19 cellular contexts compared by ENCODE assay signal in genomic region chr3:182139627-182140357, GRCh38.
DNase-seq lines count a peak whose midpoint lies in the region; ATAC-seq and TF ChIP-seq lines count a peak whose summit lies in the region.
"Had no signal": no experiment of that assay in that cellular context is flagged by ENCODE, and none has a peak within 500 bp of the region (broad histone marks: within the 10 kb centered on the region; RNA-seq: fewer than 3 reads in every experiment).

No MANE protein-coding gene starts in this region.

- no peak overlapping the region for H3K4me3 Mint-ChIP-seq in WTC11
- no peak overlapping the region for H3K4me3 Mint-ChIP-seq in nephron progenitor cell
- no peak overlapping the region for H3K4me3 Mint-ChIP-seq in osteocyte (ENCODE audit: unreplicated experiment)
- H3K4me3 Mint-ChIP-seq: activated CD4-positive, alpha-beta memory T cell treated with anti-CD3 and anti-CD28 coated beads, Interleukin-2, amount 10 ng/mL, durations not matched to agents 7 days and 5 days; activated naive CD8-positive, alpha-beta T cell treated with anti-CD3 and anti-CD28 coated beads, Interleukin-2, amount 10 ng/mL, durations not matched to agents 7 days and 5 days; activated T-cell treated with anti-CD3 and anti-CD28 coated beads, Interleukin-2, amount 50 U/mL, for 72 hours had no signal

- ATAC-seq in DND-41 (ENCODE audit: insufficient read depth, low read depth) (peak; percentile 75), WTC11 (peak; percentile 85), HG03045 (IDR thresholded peaks at IDR 0.05; ENCODE audit: unreplicated experiment) (no peak)
- ATAC-seq: activated T-cell treated with anti-CD3 and anti-CD28 coated beads, Interleukin-2, amount 50 U/mL, for 72 hours had no signal

- H3K36me3 Mint-ChIP-seq in WTC11 (no peaks in the 10 kb centered on the region), nephron progenitor cell (ENCODE audit: low read depth) (no peaks in the 10 kb centered on the region), osteocyte (ENCODE audit: unreplicated experiment) (no peaks in the 10 kb centered on the region)
- H3K36me3 Mint-ChIP-seq: activated naive CD8-positive, alpha-beta T cell treated with anti-CD3 and anti-CD28 coated beads, Interleukin-2, amount 10 ng/mL, durations not matched to agents 7 days and 5 days had no signal

- H3K27me3 Mint-ChIP-seq in WTC11 (ENCODE audit: low read depth) (peaks cover 33% of the 10 kb centered on the region), nephron progenitor cell (ENCODE audit: low read depth, poor library complexity) (peaks cover 11% of the 10 kb centered on the region), osteocyte (ENCODE audit: unreplicated experiment) (peaks cover 42% of the 10 kb centered on the region)
- H3K27me3 Mint-ChIP-seq: activated CD4-positive, alpha-beta memory T cell treated with anti-CD3 and anti-CD28 coated beads, Interleukin-2, amount 10 ng/mL, durations not matched to agents 7 days and 5 days; activated naive CD8-positive, alpha-beta T cell treated with anti-CD3 and anti-CD28 coated beads, Interleukin-2, amount 10 ng/mL, durations not matched to agents 7 days and 5 days had no signal

- H3K4me3 ChIP-seq in DND-41 (ENCODE audit: low read depth in 1 of 2, low read length in 2 of 2), result no peak overlapping the region
- H3K4me3 ChIP-seq in MM.1S (ENCODE audit: low read length), result no peak overlapping the region
- H3K4me3 ChIP-seq: breast epithelium, esophagus squamous epithelium, Peyer's patch, thoracic aorta had no signal

- H3K4me2 ChIP-seq in DND-41 (ENCODE audit: insufficient read depth, low read length) (no peak overlapping the region), MM.1S (ENCODE audit: low read depth, low read length) (no peak overlapping the region)

- POLR2A ChIA-PET in WTC11 (lab: Charles Lee), result no interaction called here

- TF ChIP-seq CTCF in DND-41 (IDR thresholded peaks at IDR 0.05; ENCODE audit: borderline replicate concordance, extremely low read depth, low read length, poor library complexity, severe bottlenecking), result peak; percentile 15
- TF ChIP-seq CTCF in MM.1S (IDR thresholded peaks at IDR 0.05; ENCODE audit: low read length), result 0 out of 2 replicates have a peak, but pooled peaks have one; percentile 6
- no peak for TF ChIP-seq CTCF in WTC11 (IDR thresholded peaks at IDR 0.05)
- peak; percentile 14 for TF ChIP-seq CTCF in nephron progenitor cell (IDR thresholded peaks at IDR 0.05)
- no peak for TF ChIP-seq CTCF in osteocyte (IDR thresholded peaks at IDR 0.05)

- H3K9ac ChIP-seq in DND-41 (ENCODE audit: low read depth, low read length), result no peak overlapping the region
- H3K9ac ChIP-seq in MM.1S (ENCODE audit: low read length), result no peak overlapping the region

- H3K4me1 ChIP-seq in DND-41 (ENCODE audit: insufficient read depth, low read length) (0 out of 2 replicates have a peak, but pooled peaks cover 2% of the 10 kb centered on the region), MM.1S (ENCODE audit: low read length) (no peaks in the 10 kb centered on the region)
- H3K4me1 ChIP-seq: breast epithelium, Peyer's patch had no signal

- no peaks in the 10 kb centered on the region for H3K36me3 ChIP-seq in DND-41 (ENCODE audit: insufficient read depth, low read length)
- no peaks in the 10 kb centered on the region for H3K36me3 ChIP-seq in MM.1S (replicated peaks; ENCODE audit: insufficient read depth, low read length)
- H3K36me3 ChIP-seq: breast epithelium, esophagus squamous epithelium, Peyer's patch, thoracic aorta had no signal

- H3K79me2 ChIP-seq in DND-41 (ENCODE audit: insufficient read depth, low read length), result no peaks in the 10 kb centered on the region
- no peaks in the 10 kb centered on the region for H3K79me2 ChIP-seq in MM.1S (ENCODE audit: low read length)

- H3K9me3 Mint-ChIP-seq in WTC11, result no peaks in the 10 kb centered on the region
- H3K9me3 Mint-ChIP-seq in nephron progenitor cell, result no peaks in the 10 kb centered on the region
- H3K9me3 Mint-ChIP-seq in osteocyte (ENCODE audit: unreplicated experiment), result no peaks in the 10 kb centered on the region
- H3K9me3 Mint-ChIP-seq: activated CD4-positive, alpha-beta memory T cell treated with anti-CD3 and anti-CD28 coated beads, Interleukin-2, amount 10 ng/mL, durations not matched to agents 7 days and 5 days; activated naive CD8-positive, alpha-beta T cell treated with anti-CD3 and anti-CD28 coated beads, Interleukin-2, amount 10 ng/mL, durations not matched to agents 7 days and 5 days; activated T-cell treated with anti-CD3 and anti-CD28 coated beads, Interleukin-2, amount 50 U/mL, for 72 hours had no signal

- CTCF ChIA-PET in WTC11 (lab: Charles Lee), result interaction anchor here (0.7 to 1.2 kb wide), 10 partner anchors 9 to 438 kb away, joined by 3 to 9 read pairs (median 3); no protein-coding TSS in a partner anchor

- no peak overlapping the region; the same call in 1 of the 2 replicates for H3K27ac Mint-ChIP-seq in WTC11
- H3K27ac Mint-ChIP-seq in nephron progenitor cell, result no peak overlapping the region
- no peak overlapping the region for H3K27ac Mint-ChIP-seq in osteocyte (ENCODE audit: unreplicated experiment)
- H3K27ac Mint-ChIP-seq: activated CD4-positive, alpha-beta memory T cell treated with anti-CD3 and anti-CD28 coated beads, Interleukin-2, amount 10 ng/mL, durations not matched to agents 7 days and 5 days; activated naive CD8-positive, alpha-beta T cell treated with anti-CD3 and anti-CD28 coated beads, Interleukin-2, amount 10 ng/mL, durations not matched to agents 7 days and 5 days; activated T-cell treated with anti-CD3 and anti-CD28 coated beads, Interleukin-2, amount 50 U/mL, for 72 hours had no signal

- H3K27ac ChIP-seq in DND-41 (ENCODE audit: low read length) (no peak overlapping the region), MM.1S (ENCODE audit: low read length) (no peak overlapping the region)
- H3K27ac ChIP-seq: breast epithelium, esophagus squamous epithelium, Peyer's patch, thoracic aorta had no signal

- no peaks in the 10 kb centered on the region for H3K9me3 ChIP-seq in DND-41 (ENCODE audit: insufficient read depth, low read length, severe bottlenecking)
- no peaks in the 10 kb centered on the region for H3K9me3 ChIP-seq in MM.1S (replicated peaks; ENCODE audit: insufficient read depth, low read length)
- H3K9me3 ChIP-seq: breast epithelium, esophagus squamous epithelium, Peyer's patch, thoracic aorta had no signal

- no peak overlapping the region for H2AFZ ChIP-seq in DND-41 (ENCODE audit: low read depth, low read length)
- H2AFZ ChIP-seq in MM.1S (ENCODE audit: low read length), result no peak overlapping the region

- no peaks in the 10 kb centered on the region for H3F3A ChIP-seq in MM.1S (ENCODE audit: insufficient read depth, low read length)

- H3K4me1 Mint-ChIP-seq in WTC11 (peaks cover 77% of the 10 kb centered on the region), nephron progenitor cell (peaks cover 39% of the 10 kb centered on the region), osteocyte (ENCODE audit: unreplicated experiment) (no peaks in the 10 kb centered on the region)
- H3K4me1 Mint-ChIP-seq: activated CD4-positive, alpha-beta memory T cell treated with anti-CD3 and anti-CD28 coated beads, Interleukin-2, amount 10 ng/mL, durations not matched to agents 7 days and 5 days; activated naive CD8-positive, alpha-beta T cell treated with anti-CD3 and anti-CD28 coated beads, Interleukin-2, amount 10 ng/mL, durations not matched to agents 7 days and 5 days had no signal

- H4K20me1 ChIP-seq in DND-41 (ENCODE audit: insufficient read depth, low read length) (no peaks in the 10 kb centered on the region), MM.1S (ENCODE audit: insufficient read depth, low read length) (no peaks in the 10 kb centered on the region)

- H3K9me2 ChIP-seq in MM.1S (replicated peaks; ENCODE audit: insufficient read depth, low read length), result no peaks in the 10 kb centered on the region

- H3K27me3 ChIP-seq in DND-41 (ENCODE audit: insufficient read depth, low read length, poor library complexity) (no peaks in the 10 kb centered on the region), MM.1S (replicated peaks; ENCODE audit: insufficient read depth, low read length) (no peaks in the 10 kb centered on the region)
- H3K27me3 ChIP-seq: breast epithelium, esophagus squamous epithelium, Peyer's patch had no signal

- DNase-seq in DND-41, result peak; percentile 30
- no peak for DNase-seq in MM.1S
- peak; percentile 21 for DNase-seq in WTC11 (ENCODE audit: low spot score)
- DNase-seq in nephron progenitor cell, result no peak
- DNase-seq in GF-D8 (lab: John Stamatoyannopoulos, UW), result no peak
- DNase-seq in activated CD4-positive, alpha-beta T cell treated with anti-CD3 and anti-CD28 coated beads for 48 hours, result no peak
- no peak for DNase-seq in osteocyte (ENCODE audit: extremely low spot score, unreplicated experiment)
- DNase-seq: activated CD4-positive, alpha-beta memory T cell treated with anti-CD3 and anti-CD28 coated beads, Interleukin-2, amount 10 ng/mL, durations not matched to agents 7 days and 5 days; activated naive CD8-positive, alpha-beta T cell treated with anti-CD3 and anti-CD28 coated beads, Interleukin-2, amount 10 ng/mL, durations not matched to agents 7 days and 5 days; activated T-cell treated with anti-CD3 and anti-CD28 coated beads, Interleukin-2, amount 50 U/mL, for 72 hours; AML-193; DMS 273 treated with DMSO at 0.1 percent for 48 hours; esophagus squamous epithelium; head of caudate nucleus; NCI-H524; Peyer's patch had no signal

TF ChIP-seq in WTC11, 78 proteins besides CTCF, POLR2A, EP300 and RAD21 (continues in another document):
- TF ChIP-seq ZNF423 (CRISPR knock-in tag; IDR thresholded peaks at IDR 0.05) (peak; percentile 89), FOXP4 (CRISPR knock-in tag; IDR thresholded peaks at IDR 0.05) (peak; percentile 67; the same call in 1 of the 2 replicates), FOXK1 (CRISPR knock-in tag; IDR thresholded peaks at IDR 0.05) (peak; percentile 65; the same call in 1 of the 2 replicates), FOXP1 (CRISPR knock-in tag; IDR thresholded peaks at IDR 0.05; ENCODE audit: borderline replicate concordance) (no peak), SP1 (CRISPR knock-in tag; conservative IDR thresholded peaks at IDR 0.05) (0 out of 2 replicates have a peak, but pooled peaks have one; percentile 13), NR1H2 (CRISPR knock-in tag; IDR thresholded peaks at IDR 0.05) (no peak)

Comparison
In these comparisons a context has a peak if more than half of its experiments do, and no peak if none do; other contexts are left out.
1. DNase-seq: peak in DND-41 (single experiment) and WTC11 (single experiment); none in MM.1S (single experiment), nephron progenitor cell (single experiment), GF-D8 (single experiment), activated CD4-positive, alpha-beta T cell treated with anti-CD3 and anti-CD28 coated beads for 48 hours (single experiment) and osteocyte (single experiment).
2. CTCF ChIP-seq: peak in DND-41 (single experiment), MM.1S (single experiment) and nephron progenitor cell (single experiment); none in WTC11 (single experiment) and osteocyte (single experiment).